19 cellular contexts compared by ENCODE assay signal in genomic region chr4:155616112-155616511, GRCh38. TPM values are rescaled to one million over a fixed set of nuclear protein-coding genes. Genes with fewer than 3 reads are reported as not detected.
A peak's percentile ranks its signal among the peaks of the same experiment; 100 is the strongest.
DNase-seq lines count a peak whose midpoint lies in the region; ATAC-seq and TF ChIP-seq lines count a peak whose summit lies in the region.
"Had no signal": no experiment of that assay in that cellular context is flagged by ENCODE, and none has a peak within 500 bp of the region (broad histone marks: within the 10 kb centered on the region; RNA-seq: fewer than 3 reads in every experiment).

No MANE protein-coding gene starts in this region.

- H3K9me3 ChIP-seq in heart left ventricle = peaks cover 0 to 5% (median 0%) of the 10 kb centered on the region in 12 donors
- no peaks in the 10 kb centered on the region for H3K9me3 ChIP-seq in left lung
- H3K9me3 ChIP-seq: BE2C had no signal

- H3K4me3 ChIP-seq in heart left ventricle = no peak overlapping the region
- no peak overlapping the region for H3K4me3 ChIP-seq in left lung

- no peak for ATAC-seq in heart left ventricle
- ATAC-seq in left cardiac atrium = no peak
- ATAC-seq in GM21529 (IDR thresholded peaks at IDR 0.05; ENCODE audit: unreplicated experiment) = no peak
- no peak for ATAC-seq in left lung

- peaks cover 0 to 40% (median 3%) of the 10 kb centered on the region in 12 donors for H3K4me1 ChIP-seq in heart left ventricle
- H3K4me1 ChIP-seq in left lung = peaks cover 0 to 4% of the 10 kb centered on the region in 2 donors

- intact Hi-C loops in heart left ventricle (cut with DNase I) = loop anchor here in 1 of 10 donors (5.0 kb wide), 1 partner anchor 46 kb away; no protein-coding TSS in a partner anchor
- intact Hi-C loops in left cardiac atrium (cut with DNase I) = no loop called here
- intact Hi-C loops in left lung (cut with DNase I) = no loop called here

- no peaks in the 10 kb centered on the region for H3K27me3 ChIP-seq in heart left ventricle
- H3K27me3 ChIP-seq in left lung = no peaks in the 10 kb centered on the region
- H3K27me3 ChIP-seq: BE2C had no signal

- TF ChIP-seq CTCF in heart left ventricle (IDR thresholded peaks at IDR 0.05) = no peak
- TF ChIP-seq CTCF in left lung (IDR thresholded peaks at IDR 0.05) = no peak

- TF ChIP-seq POLR2A in heart left ventricle (IDR thresholded peaks at IDR 0.05) = no peak

- H3K27ac ChIP-seq in heart left ventricle = peak overlapping the region in 7 of 12 donors; percentile 1 to 76 (median 41)
- H3K27ac ChIP-seq in left lung = no peak overlapping the region

- no peak for DNase-seq in heart left ventricle
- DNase-seq in left cardiac atrium = no peak
- peak; percentile 84 for DNase-seq in amniotic epithelial cell (ENCODE audit: low read depth)
- peak; percentile 71 for DNase-seq in iris pigment epithelial cell (ENCODE audit: low read depth)
- DNase-seq in hippocampal formation (lab: John Stamatoyannopoulos, UW) = no peak
- no peak for DNase-seq in NCI-H1694 treated with DMSO at 0.1 percent for 48 hours (lab: John Stamatoyannopoulos, UW)
- no peak for DNase-seq in left lung
- DNase-seq: 8988T; BE2C; CD4-positive, CD25-positive, alpha-beta regulatory T cell; COR-L47; DMS 273 treated with DMSO at 0.1 percent for 48 hours; GDM1; GOT3; NCI-H1105; NCI-H1694; NCI-H226; NCI-H524 had no signal

- 73 to 87% (median 81%) methylated on average over 1 of the region's 1 CpG for WGBS in heart left ventricle, 4 donors

- H3K36me3 ChIP-seq in heart left ventricle = no peaks in the 10 kb centered on the region
- no peaks in the 10 kb centered on the region for H3K36me3 ChIP-seq in left lung
- H3K36me3 ChIP-seq: BE2C had no signal

RNA-seq across cellular contexts. Expression of gene GUCY1A1, which starts 50.5 kb away (rescaled TPM):
- total RNA-seq in heart left ventricle (100 to 1,000 TPM in 1 of 9 donors, 10 to 100 TPM in 8; 44.0 to 103 (median 68.3) TPM), left cardiac atrium (10 to 100 TPM; 34.2 to 53.5 TPM), left lung (10 to 100 TPM; 78.0 to 92.7 TPM)
- 10 to 100 TPM in 1 of 2 donors, 1 to 10 TPM in 1; 7.7 to 13.2 TPM for polyA plus RNA-seq in heart left ventricle
- polyA plus RNA-seq: CD4-positive, CD25-positive, alpha-beta regulatory T cell had no signal

Comparison
In these comparisons a context has a peak if more than half of its experiments do, and no peak if none do; other contexts are left out.
1. DNase-seq: peak in amniotic epithelial cell (single experiment) and iris pigment epithelial cell (single experiment); none in heart left ventricle (0 of 5), left cardiac atrium (single experiment), hippocampal formation (0 of 2), NCI-H1694 treated with DMSO at 0.1 percent for 48 hours (single experiment) and left lung (0 of 2).
2. H3K27ac ChIP-seq: peak in heart left ventricle (7 of 12); none in left lung (0 of 2).